8 cellular contexts compared by ENCODE assay signal in the genomic region with DNA sequence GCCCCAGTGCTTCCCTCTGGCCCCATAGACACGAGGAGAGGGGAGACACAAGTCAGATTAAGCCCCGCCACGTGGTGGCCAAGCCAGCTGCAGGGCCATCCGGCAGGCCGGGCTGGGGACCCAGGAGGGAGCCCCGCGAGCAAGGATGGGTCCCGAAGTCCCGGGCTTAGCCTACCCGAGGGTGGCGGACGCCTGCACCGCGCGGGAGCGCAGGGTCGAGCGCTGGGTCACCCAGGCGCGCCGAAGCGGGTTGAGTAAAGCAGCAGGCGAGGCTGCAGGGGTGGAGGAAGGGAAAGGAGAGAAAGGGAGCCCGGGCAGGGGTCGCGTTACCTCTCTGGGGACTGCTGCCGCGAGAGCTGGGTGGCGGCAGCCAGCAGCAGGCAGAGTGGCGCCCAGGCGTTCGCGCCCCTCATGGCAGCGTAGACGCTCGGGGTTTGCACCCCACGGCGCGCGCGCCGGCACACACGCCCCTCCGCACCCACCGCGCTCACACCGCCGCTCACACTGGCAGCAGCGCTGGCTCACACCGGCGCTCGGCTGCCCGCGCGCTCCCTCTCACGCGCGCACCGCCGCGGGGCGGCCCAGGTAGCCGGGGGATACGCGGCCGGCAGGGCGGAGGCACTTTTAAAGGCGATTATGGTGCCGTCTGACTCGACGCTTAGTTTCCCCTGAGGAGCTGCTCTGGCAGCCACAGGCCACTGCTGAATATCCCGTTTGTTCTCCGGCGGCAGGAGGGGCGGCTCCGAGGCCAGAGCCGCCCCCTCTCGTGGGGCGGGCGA. TPM values are rescaled to one million over a fixed set of nuclear protein-coding genes. Genes with fewer than 3 reads are reported as not detected.
DNase-seq lines count a peak whose midpoint lies in the region; ATAC-seq, FAIRE-seq and TF ChIP-seq lines count a peak whose summit lies in the region.

A gene with protein sequence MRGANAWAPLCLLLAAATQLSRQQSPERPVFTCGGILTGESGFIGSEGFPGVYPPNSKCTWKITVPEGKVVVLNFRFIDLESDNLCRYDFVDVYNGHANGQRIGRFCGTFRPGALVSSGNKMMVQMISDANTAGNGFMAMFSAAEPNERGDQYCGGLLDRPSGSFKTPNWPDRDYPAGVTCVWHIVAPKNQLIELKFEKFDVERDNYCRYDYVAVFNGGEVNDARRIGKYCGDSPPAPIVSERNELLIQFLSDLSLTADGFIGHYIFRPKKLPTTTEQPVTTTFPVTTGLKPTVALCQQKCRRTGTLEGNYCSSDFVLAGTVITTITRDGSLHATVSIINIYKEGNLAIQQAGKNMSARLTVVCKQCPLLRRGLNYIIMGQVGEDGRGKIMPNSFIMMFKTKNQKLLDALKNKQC (minus strand): TSS at position 600 of the 779 bp plus-strand sequence. CDS start 187 bp downstream, at position 413.

- H3K4me1 Mint-ChIP-seq in brain, result peaks cover 24% of the 10 kb centered on the region

- TF ChIP-seq CTCF in brain (conservative IDR thresholded peaks at IDR 0.05), result no peak

- H3K27ac ChIP-seq in skin epidermis, result peak within 1 kb of the TSS in 8 of 21 experiments; percentile 18 to 78 (median 52)

- DNase-seq in CD1c-positive myeloid dendritic cell (ENCODE audit: extremely low spot score) (peak; percentile 11), H54 (ENCODE audit: insufficient read length, low spot score) (peak; percentile 58), NOMO-1 treated with DMSO at 0.1 percent for 48 hours (lab: John Stamatoyannopoulos, UW; ENCODE audit: unreplicated experiment) (peak; percentile 13), iPS-NIHi11 (ENCODE audit: low spot score) (peak; percentile 73)

- TF ChIP-seq POLR2A in H54 (IDR thresholded peaks at IDR 0.05; ENCODE audit: low read depth, low read length), result no peak

- H3K27me3 Mint-ChIP-seq in brain, result peaks cover 12% of the 10 kb centered on the region

- ATAC-seq in GM19455 (IDR thresholded peaks at IDR 0.05; ENCODE audit: unreplicated experiment), result no peak
- ATAC-seq in HG03095 (IDR thresholded peaks at IDR 0.05; ENCODE audit: unreplicated experiment), result no peak

- FAIRE-seq in H54 (lab: Jason Lieb, UNC), result no peak

- H3K4me3 Mint-ChIP-seq in brain, result peak within 1 kb of the TSS; percentile 83 to 94 (median 86)

- no peaks in the 10 kb centered on the region for H3K9me3 Mint-ChIP-seq in brain

- H3K4me3 ChIP-seq in skin epidermis, result peak within 1 kb of the TSS; percentile 21 to 53 (median 30)

- peak within 1 kb of the TSS in 4 of 5 experiments; percentile 48 to 89 (median 52) for H3K27ac Mint-ChIP-seq in brain

- no peaks in the 10 kb centered on the region for H3K36me3 Mint-ChIP-seq in brain

RNA-seq across cellular contexts. Expression of the gene that starts here (rescaled TPM):
- polyA plus RNA-seq in brain (ENCODE audit: insufficient read depth, low read depth, low replicate concordance), result 1.7 TPM

Comparison
In these comparisons a context has a peak if more than half of its experiments do, and no peak if none do; other contexts are left out.
1. DNase-seq: peak in every context shown above with its lines; median percentile 73 in iPS-NIHi11; 58 in H54; 13 in NOMO-1 treated with DMSO at 0.1 percent for 48 hours; 11 in CD1c-positive myeloid dendritic cell.